33 cellular contexts compared by ENCODE assay signal in the genomic region with DNA sequence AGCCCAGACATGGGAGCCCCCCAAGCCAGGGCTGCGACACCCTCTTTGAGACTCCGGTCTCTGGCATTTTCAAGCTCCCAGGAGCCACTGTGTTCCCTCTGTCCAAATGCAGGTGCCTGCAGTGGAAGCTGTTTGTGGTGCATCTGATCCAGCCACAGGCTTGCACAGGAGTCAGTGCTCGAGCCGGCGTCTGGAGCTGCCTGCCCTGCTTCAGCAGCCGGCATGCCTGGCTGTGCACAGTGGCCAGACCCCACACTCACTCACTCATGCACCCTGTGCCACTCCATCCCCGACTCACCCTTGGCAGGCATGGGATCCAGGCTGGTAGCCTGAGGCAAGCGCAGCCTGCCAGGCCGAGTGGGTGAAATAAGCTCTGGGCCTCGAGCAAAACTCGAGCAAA.
"Had no signal": no experiment of that assay in that cellular context is flagged by ENCODE, and none has a peak within 500 bp of the region (broad histone marks: within the 10 kb centered on the region; RNA-seq: fewer than 3 reads in every experiment).

No MANE protein-coding gene starts in this region.

- DNase-seq: activated B cell treated with CpG ODN at 0.5 μM for 24 hours; activated CD4-positive, alpha-beta memory T cell treated with anti-CD3 and anti-CD28 coated beads for 36 hours; activated CD4-positive, alpha-beta T cell treated with anti-CD3 and anti-CD28 coated beads for 4 hours; activated CD4-positive, alpha-beta T cell treated with anti-CD3 and anti-CD28 coated beads, Interleukin-2, amount 10 ng/mL, durations not matched to agents 24 days and 14 days; activated CD4-positive, alpha-beta T cell treated with anti-CD3 and anti-CD28 coated beads, Interleukin-2, amount 50 U/mL, for 1 hour; activated CD4-positive, alpha-beta T cell treated with anti-CD3 and anti-CD28 coated beads, Interleukin-2, amount 50 U/mL, for 4 hours; activated CD4-positive, CD25-positive, alpha-beta regulatory T cell treated with anti-CD3 and anti-CD28 coated beads, Interleukin-2, amount 50 U/mL, for 72 hours; activated CD8-positive, alpha-beta memory T cell treated with anti-CD3 and anti-CD28 coated beads, Interleukin-2, amount 50 U/mL, for 4 hours; activated CD8-positive, alpha-beta T cell treated with anti-CD3 and anti-CD28 coated beads for 36 hours; activated effector memory CD4-positive, alpha-beta T cell treated with anti-CD3 and anti-CD28 coated beads, Interleukin-2, amount 50 U/mL, for 16 hours; activated gamma-delta T cell treated with Interleukin-2 at 50 U/mL for 16 hours; activated naive CD4-positive, alpha-beta T cell; activated naive CD4-positive, alpha-beta T cell treated with anti-CD3 and anti-CD28 coated beads for 36 hours; activated naive CD4-positive, alpha-beta T cell treated with anti-CD3 and anti-CD28 coated beads, Interleukin-2, amount 50 U/mL, for 16 hours; activated naive CD8-positive, alpha-beta T cell treated with anti-CD3 and anti-CD28 coated beads for 36 hours; activated T-cell treated with anti-CD3 and anti-CD28 coated beads for 4 hours; activated T-cell treated with anti-CD3 and anti-CD28 coated beads, Interleukin-2, amount 50 U/mL, for 1 hour; activated T-cell treated with anti-CD3 and anti-CD28 coated beads, Interleukin-2, amount 50 U/mL, for 4 hours; activated T-cell treated with anti-CD3 and anti-CD28 coated beads, Interleukin-2, amount 50 U/mL, for 72 hours; adrenal gland; amniotic stem cell; aorta; body of pancreas; brain microvascular endothelial cell; central memory CD4-positive, alpha-beta T cell; T-helper 1 cell; T-helper 2 cell; T-helper 9 cell had no signal

- H3K9me3 ChIP-seq: adrenal gland, body of pancreas, breast epithelium had no signal

- H3K27ac ChIP-seq: adrenal gland, body of pancreas, brain microvascular endothelial cell, breast epithelium, VCaP had no signal

- ATAC-seq: activated CD8-positive, alpha-beta T cell treated with anti-CD3 and anti-CD28 coated beads for 36 hours; activated T-cell treated with anti-CD3 and anti-CD28 coated beads, Interleukin-2, amount 50 U/mL, for 4 hours; activated T-cell treated with anti-CD3 and anti-CD28 coated beads, Interleukin-2, amount 50 U/mL, for 72 hours; activated T-helper 17 cell treated with anti-CD3 and anti-CD28 coated beads, Interleukin-2, amount 50 U/mL, for 72 hours; body of pancreas had no signal

- H3K4me3 ChIP-seq: adrenal gland, body of pancreas, breast epithelium had no signal

- H3K27me3 ChIP-seq: adrenal gland, body of pancreas, brain microvascular endothelial cell, breast epithelium had no signal

- H3K36me3 ChIP-seq: adrenal gland, brain microvascular endothelial cell, breast epithelium had no signal

- H3K4me1 ChIP-seq: adrenal gland, body of pancreas, breast epithelium had no signal

- FAIRE-seq: astrocyte, TTC549 had no signal
